ENCODE assay signal across 14 cellular contexts in genomic region chr1:26740023-26740422, GRCh38. TPM values are rescaled to one million over a fixed set of nuclear protein-coding genes. Genes with fewer than 3 reads are reported as not detected.
DNase-seq lines count a peak whose midpoint lies in the region; ATAC-seq and TF ChIP-seq lines count a peak whose summit lies in the region.
"Had no signal": no experiment of that assay in that cellular context is flagged by ENCODE, and none has a peak within 500 bp of the region (broad histone marks: within the 10 kb centered on the region; RNA-seq: fewer than 3 reads in every experiment).

No MANE protein-coding gene starts in this region.

- H3K36me3 ChIP-seq in cardiac muscle cell (peaks cover 50% of the 10 kb centered on the region), transverse colon (peaks cover 0 to 23% (median 11%) of the 10 kb centered on the region in 4 donors), gastrocnemius medialis (peaks cover 0 to 16% of the 10 kb centered on the region in 2 donors), SJCRH30 (peaks cover 74% of the 10 kb centered on the region)

- no peak for ATAC-seq in activated B cell treated with CpG ODN at 0.5 μM for 24 hours (ENCODE audit: low read depth)
- no peak for ATAC-seq in gastrocnemius medialis
- ATAC-seq: SK-N-SH treated with all-trans-retinoic acid at 6 μM for 48 hours had no signal

- H3K4me1 ChIP-seq in cardiac muscle cell (ENCODE audit: low read depth) (peaks cover 7% of the 10 kb centered on the region), transverse colon (peaks cover 8 to 46% (median 21%) of the 10 kb centered on the region in 4 donors), gastrocnemius medialis (peaks cover 46 to 50% of the 10 kb centered on the region in 2 donors), SJCRH30 (peaks cover 5% of the 10 kb centered on the region; the same call in 1 of the 2 replicates)

- peaks cover 63% of the 10 kb centered on the region for H3K4me1 Mint-ChIP-seq in activated B cell treated with CpG ODN at 0.5 μM for 24 hours
- H3K4me1 Mint-ChIP-seq in immature natural killer cell: peaks cover 58 to 70% of the 10 kb centered on the region in 2 donors

- H3K36me3 Mint-ChIP-seq in activated B cell treated with CpG ODN at 0.5 μM for 24 hours (ENCODE audit: low read depth) (peaks cover 71% of the 10 kb centered on the region), immature natural killer cell (peaks cover 5 to 17% (median 17%) of the 10 kb centered on the region in 3 donors)

- H3K9me3 ChIP-seq in cardiac muscle cell (ENCODE audit: low read depth): no peaks in the 10 kb centered on the region
- no peaks in the 10 kb centered on the region for H3K9me3 ChIP-seq in transverse colon
- H3K9me3 ChIP-seq in gastrocnemius medialis: no peaks in the 10 kb centered on the region
- H3K9me3 ChIP-seq in SJCRH30 (replicated peaks): no peaks in the 10 kb centered on the region; the same call in 1 of the 2 replicates

- no peak for TF ChIP-seq EP300 in transverse colon (IDR thresholded peaks at IDR 0.05; ENCODE audit: low read depth)

- TF ChIP-seq CTCF in cardiac muscle cell (IDR thresholded peaks at IDR 0.05; ENCODE audit: low read depth, low read length) (no peak), activated B cell treated with CpG ODN at 0.5 μM for 24 hours (IDR thresholded peaks at IDR 0.05) (no peak), transverse colon (IDR thresholded peaks at IDR 0.05) (no peak), gastrocnemius medialis (IDR thresholded peaks at IDR 0.05 in 4 of 5, conservative IDR thresholded peaks at IDR 0.05 in 1 of 5) (no peak)

- DNase-seq in cardiac muscle cell (ENCODE audit: low read depth in 1 of 2, low spot score in 1 of 2) (no peak), cardiac septum (ENCODE audit: low spot score) (no peak), activated B cell treated with CpG ODN at 0.5 μM for 24 hours (no peak), immature natural killer cell (no peak), transverse colon (no peak), gastrocnemius medialis (no peak), NCI-H2081 treated with DMSO at 0.1 percent for 48 hours (lab: John Stamatoyannopoulos, UW) (no peak), SJCRH30 (no peak)
- DNase-seq: amygdala; dorsolateral prefrontal cortex; GM23248; NCI-H2171 treated with DMSO at 0.1 percent for 48 hours; stimulated activated CD4-positive, alpha-beta T cell treated with anti-CD3 and anti-CD28 coated beads, Interleukin-1b, Interleukin-23, amount 100 ng/mL, for 48 hours had no signal

- WGBS in transverse colon (ENCODE audit: low coverage in 1 of 2), 2 donors: 71 to 74% methylated on average over 3 of the region's 3 CpGs

- in situ Hi-C loops in transverse colon (cut with MboI; ENCODE audit: low pct_ligation_motif_present in 1 of 4, low pct_unique_long_range_greater_than_20kb in 1 of 4, low sequenced_read_pairs in 3 of 4): no loop called here
- in situ Hi-C loops in gastrocnemius medialis (cut with MboI; ENCODE audit: low sequenced_read_pairs in 4 of 4): no loop called here

- no peak overlapping the region for H3K4me3 ChIP-seq in cardiac muscle cell
- H3K4me3 ChIP-seq in transverse colon: no peak overlapping the region
- H3K4me3 ChIP-seq in gastrocnemius medialis: no peak overlapping the region
- H3K4me3 ChIP-seq in SJCRH30: no peak overlapping the region
- H3K4me3 ChIP-seq: dorsolateral prefrontal cortex, GM23248 had no signal

- no peak overlapping the region for H3K4me3 Mint-ChIP-seq in activated B cell treated with CpG ODN at 0.5 μM for 24 hours
- peak overlapping the region in 3 of 5 donors; percentile 0 to 57 (median 7) for H3K4me3 Mint-ChIP-seq in immature natural killer cell

- H3K27me3 Mint-ChIP-seq in activated B cell treated with CpG ODN at 0.5 μM for 24 hours: no peaks in the 10 kb centered on the region
- H3K27me3 Mint-ChIP-seq in immature natural killer cell (ENCODE audit: low read depth in 3 of 3): peaks cover 0 to 2% (median 2%) of the 10 kb centered on the region in 3 donors

- no peaks in the 10 kb centered on the region for H3K27me3 ChIP-seq in cardiac muscle cell
- no peaks in the 10 kb centered on the region for H3K27me3 ChIP-seq in transverse colon
- no peaks in the 10 kb centered on the region for H3K27me3 ChIP-seq in gastrocnemius medialis
- no peaks in the 10 kb centered on the region for H3K27me3 ChIP-seq in SJCRH30
- H3K27me3 ChIP-seq: dorsolateral prefrontal cortex had no signal

- H3K9me3 Mint-ChIP-seq in activated B cell treated with CpG ODN at 0.5 μM for 24 hours (no peaks in the 10 kb centered on the region), immature natural killer cell (no peaks in the 10 kb centered on the region)

- intact Hi-C loops in cardiac septum (cut with DNase I) (loop anchor here (5.0 kb wide), 2 partner anchors 42 to 48 kb away; no protein-coding TSS in a partner anchor), activated B cell treated with CpG ODN at 0.5 μM for 24 hours (cut with micrococcal nuclease) (no loop called here), transverse colon (cut with DNase I; ENCODE audit: low total_unique reads) (no loop called here), gastrocnemius medialis (cut with DNase I; ENCODE audit: low total_unique reads) (no loop called here)

- H3K27ac ChIP-seq in cardiac muscle cell (peak overlapping the region; percentile 51), transverse colon (peak overlapping the region; percentile 12 to 46 (median 38)), gastrocnemius medialis (peak overlapping the region in 2 of 4 donors; percentile 29 to 37), SJCRH30 (no peak overlapping the region)
- H3K27ac ChIP-seq: GM23248 had no signal

- H3K27ac Mint-ChIP-seq in activated B cell treated with CpG ODN at 0.5 μM for 24 hours (peak overlapping the region; percentile 97), immature natural killer cell (peak overlapping the region; percentile 1 to 79 (median 64))

- TF ChIP-seq POLR2A in transverse colon (IDR thresholded peaks at IDR 0.05) (no peak), gastrocnemius medialis (IDR thresholded peaks at IDR 0.05) (no peak)

- CTCF ChIA-PET in activated B cell treated with CpG ODN at 0.5 μM for 24 hours (lab: Charles Lee): no interaction called here

- POLR2A ChIA-PET in activated B cell treated with CpG ODN at 0.5 μM for 24 hours (lab: Charles Lee): no interaction called here

RNA-seq across cellular contexts. Expression of gene ARID1A, which starts 44.2 kb away (rescaled TPM):
- total RNA-seq in cardiac muscle cell (52.9 and 93.3 TPM in 2 replicates), cardiac septum (52.1 TPM), activated B cell treated with CpG ODN at 0.5 μM for 24 hours (116 and 142 TPM in 2 replicates), transverse colon (10 to 100 TPM; 43.4 to 72.0 (median 53.1) TPM), gastrocnemius medialis (10 to 100 TPM; 22.3 to 51.0 (median 35.0) TPM)
- polyA plus RNA-seq in cardiac muscle cell (28.5 and 43.1 TPM in 2 replicates), immature natural killer cell (10 to 100 TPM in 2 of 3 donors, 1 to 10 TPM in 1; 7.1 to 34.6 (median 16.0) TPM)
- 57.3 and 57.9 TPM in 2 replicates for total RNA-seq in SJCRH30 (2014; rRNA removed; shearing (Covaris generic))

RNA-seq across cellular contexts. Expression of gene PIGV, which starts 47.7 kb away (rescaled TPM):
- 8.5 and 13.7 TPM in 2 replicates for total RNA-seq in cardiac muscle cell
- 11.7 and 12.4 TPM in 2 replicates for polyA plus RNA-seq in cardiac muscle cell
- total RNA-seq in cardiac septum: 3.9 TPM
- 29.6 and 35.4 TPM in 2 replicates for total RNA-seq in activated B cell treated with CpG ODN at 0.5 μM for 24 hours
- 10 to 100 TPM in 2 of 3 donors, 1 to 10 TPM in 1; 9.8 to 20.0 (median 13.7) TPM for polyA plus RNA-seq in immature natural killer cell
- 10 to 100 TPM; 16.1 to 32.2 (median 24.2) TPM for total RNA-seq in transverse colon
- total RNA-seq in gastrocnemius medialis: 10 to 100 TPM in 1 of 4 donors, 1 to 10 TPM in 3; 2.9 to 16.0 (median 5.8) TPM
- 5.8 and 6.2 TPM in 2 replicates for total RNA-seq in SJCRH30 (2014; rRNA removed; shearing (Covaris generic))
